Comparison of ENCODE assay signal across 8 cellular contexts in the genomic region with DNA sequence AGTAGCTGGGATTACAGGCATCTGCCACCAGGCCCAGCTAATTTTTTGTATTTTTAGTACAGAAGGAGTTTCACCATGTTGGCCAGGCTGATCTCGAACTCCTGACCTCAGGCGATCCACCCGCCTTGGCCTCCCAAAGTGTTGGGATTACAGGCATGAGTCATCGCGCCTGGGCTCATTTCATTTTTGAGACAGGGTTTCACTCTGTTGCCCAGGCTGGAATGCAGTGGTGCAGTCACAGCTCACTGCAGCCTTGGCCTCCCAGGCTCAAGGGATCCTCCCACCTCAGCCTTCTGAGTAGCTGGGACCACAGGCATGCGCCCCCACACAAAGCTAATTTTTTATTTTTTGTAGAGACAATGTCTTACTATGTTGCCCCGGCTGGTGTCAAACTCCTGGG.
A peak's percentile ranks its signal among the peaks of the same experiment; 100 is the strongest.
DNase-seq lines count a peak whose midpoint lies in the region; ATAC-seq and TF ChIP-seq lines count a peak whose summit lies in the region.
"Not testable (repeated sequence)": the region's sequence is repeated elsewhere in the genome, so short reads cannot be mapped to it uniquely, and the experiment has no call there.

No MANE protein-coding gene starts in this region.

- H3K27ac ChIP-seq in ACC112 (ENCODE audit: low read depth, low read length) (peak overlapping the region; percentile 71), brain microvascular endothelial cell (peak overlapping the region; percentile 95)

- TF ChIP-seq CTCF in brain microvascular endothelial cell (IDR thresholded peaks at IDR 0.05; ENCODE audit: low read depth, low read length, missing control alignments) = not testable (repeated sequence)

- H3K36me3 ChIP-seq in ACC112 (ENCODE audit: insufficient read depth, low read length); brain microvascular endothelial cell (replicated peaks); skeletal muscle satellite cell (ENCODE audit: insufficient read depth, low read length): not testable (repeated sequence)

- not testable (repeated sequence) for H3K9me3 ChIP-seq in skeletal muscle satellite cell (replicated peaks; ENCODE audit: low read length)

- H3K27me3 ChIP-seq in ACC112 (ENCODE audit: insufficient read depth, low read length); brain microvascular endothelial cell (replicated peaks); skeletal muscle satellite cell (ENCODE audit: control insufficient read depth, insufficient read depth, low read length): not testable (repeated sequence)

- DNase-seq in HCEC 1CT = peak; percentile 52
- DNase-seq in NCI-H226 = peak; percentile 87
- peak; percentile 69 for DNase-seq in T1000 (lab: John Stamatoyannopoulos, UW)
- DNase-seq in brain microvascular endothelial cell = peak; percentile 88
- DNase-seq in fibroblast of peridontal ligament (ENCODE audit: extremely low read depth) = peak; percentile 61
- DNase-seq in left lobe of liver (ENCODE audit: low spot score) = peak; percentile 11

- H3K4me3 ChIP-seq in ACC112 (ENCODE audit: low read depth, low read length); brain microvascular endothelial cell (ENCODE audit: low read depth, low read length): not testable (repeated sequence)
- H3K4me3 ChIP-seq in skeletal muscle satellite cell (ENCODE audit: low read length) = peak overlapping the region; percentile 28

- H3K4me2 ChIP-seq in skeletal muscle satellite cell (ENCODE audit: low read length) = not testable (repeated sequence)

- in situ Hi-C loops in brain microvascular endothelial cell (cut with HindIII; ENCODE audit: low pct_ligation_motif_present, low sequenced_read_pairs) = not testable (repeated sequence)

- H3K4me1 ChIP-seq in ACC112 (ENCODE audit: control insufficient read depth, insufficient read depth, low read length, unreplicated experiment) (peaks cover 17% of the 10 kb centered on the region), skeletal muscle satellite cell (ENCODE audit: control insufficient read depth, insufficient read depth, low read length) (peaks cover 22% of the 10 kb centered on the region)

- peak overlapping the region; percentile 29 for H3K9ac ChIP-seq in skeletal muscle satellite cell (ENCODE audit: low read depth, low read length)

- not testable (repeated sequence) for H2AFZ ChIP-seq in ACC112 (ENCODE audit: low read length, unreplicated experiment)

- not testable (repeated sequence) for ATAC-seq in left lobe of liver

- not testable (repeated sequence) for H3K79me2 ChIP-seq in ACC112 (ENCODE audit: control insufficient read depth, insufficient read depth, low read length, unreplicated experiment)

Comparison
In these comparisons a context has a peak if more than half of its experiments do, and no peak if none do; other contexts are left out.
1. DNase-seq: peak in every context shown above with its lines; median percentile 88 in brain microvascular endothelial cell; 87 in NCI-H226; 69 in T1000; 61 in fibroblast of peridontal ligament; 52 in HCEC 1CT; 11 in left lobe of liver.